In genomic region chr17:14374268-14374667, GRCh38 we compare ENCODE assay signal across 19 cellular contexts.
"Had no signal": no experiment of that assay in that cellular context is flagged by ENCODE, and none has a peak within 500 bp of the region (broad histone marks: within the 10 kb centered on the region; RNA-seq: fewer than 3 reads in every experiment).

No MANE protein-coding gene starts in this region.

- H3K27ac Mint-ChIP-seq: immature natural killer cell; natural killer cell; stimulated activated memory B cell treated with anti-CD40 and anti-IgM and Interleukin-4, amounts not matched to agents 10 μg/mL and 1 μg/mL and 100 μg/mL, for 72 hours; stimulated activated naive CD8-positive, alpha-beta T cell treated with anti-CD3 and anti-CD28 coated beads, Interleukin-15, Interleukin-2, amounts not matched to agents 100 ng/mL and 50 ng/mL, for 24 hours had no signal

- DNase-seq: central memory CD4-positive, alpha-beta T cell; esophagus squamous epithelium; foreskin melanocyte; immature natural killer cell; kidney; left cardiac atrium; left ventricle myocardium inferior; mucosa of descending colon; natural killer cell; posterior cingulate gyrus; stimulated activated CD4-positive, alpha-beta T cell treated with anti-CD3 and anti-CD28 coated beads, Interleukin-4, amount 100 ng/mL, for 1 hour; testis; upper lobe of right lung had no signal

- H3K9me3 ChIP-seq: esophagus squamous epithelium, left ventricle myocardium inferior, mucosa of descending colon, right atrium auricular region, testis, tibial nerve, upper lobe of right lung, vagina had no signal

- H3K27me3 ChIP-seq: right atrium auricular region, testis, tibial nerve, upper lobe of right lung, vagina had no signal

- H3K4me3 Mint-ChIP-seq: immature natural killer cell; natural killer cell; neural crest cell; stimulated activated memory B cell treated with anti-CD40 and anti-IgM and Interleukin-4, amounts not matched to agents 10 μg/mL and 1 μg/mL and 100 μg/mL, for 72 hours; stimulated activated naive CD8-positive, alpha-beta T cell treated with anti-CD3 and anti-CD28 coated beads, Interleukin-15, Interleukin-2, amounts not matched to agents 100 ng/mL and 50 ng/mL, for 24 hours had no signal

- H3K4me3 ChIP-seq: esophagus squamous epithelium, left ventricle myocardium inferior, mucosa of descending colon, right atrium auricular region, testis, tibial nerve, upper lobe of right lung, vagina had no signal

- H3K36me3 ChIP-seq: esophagus squamous epithelium, left ventricle myocardium inferior, right atrium auricular region, tibial nerve, upper lobe of right lung, vagina had no signal

- H3K36me3 Mint-ChIP-seq: immature natural killer cell; natural killer cell; stimulated activated memory B cell treated with anti-CD40 and anti-IgM and Interleukin-4, amounts not matched to agents 10 μg/mL and 1 μg/mL and 100 μg/mL, for 72 hours had no signal

- H3K27ac ChIP-seq: esophagus squamous epithelium, left ventricle myocardium inferior, right atrium auricular region, testis, tibial nerve, upper lobe of right lung, vagina had no signal

- H3K4me1 Mint-ChIP-seq: stimulated activated memory B cell treated with anti-CD40 and anti-IgM and Interleukin-4, amounts not matched to agents 10 μg/mL and 1 μg/mL and 100 μg/mL, for 72 hours had no signal

- H3K9me3 Mint-ChIP-seq: immature natural killer cell; natural killer cell; neural crest cell; stimulated activated memory B cell treated with anti-CD40 and anti-IgM and Interleukin-4, amounts not matched to agents 10 μg/mL and 1 μg/mL and 100 μg/mL, for 72 hours; stimulated activated naive CD8-positive, alpha-beta T cell treated with anti-CD3 and anti-CD28 coated beads, Interleukin-15, Interleukin-2, amounts not matched to agents 100 ng/mL and 50 ng/mL, for 24 hours had no signal

- H3K4me1 ChIP-seq: esophagus squamous epithelium, left ventricle myocardium inferior, right atrium auricular region, testis, tibial nerve, upper lobe of right lung, vagina had no signal

- ATAC-seq: mucosa of descending colon; natural killer cell; stimulated activated memory B cell treated with anti-CD40 and anti-IgM and Interleukin-4, amounts not matched to agents 10 μg/mL and 1 μg/mL and 100 μg/mL, for 72 hours; upper lobe of right lung had no signal
